ENCODE assay signal across 9 cellular contexts in genomic region chr15:70701891-70702568, GRCh38.
DNase-seq lines count a peak whose midpoint lies in the region; ATAC-seq, FAIRE-seq and TF ChIP-seq lines count a peak whose summit lies in the region.
"Had no signal": no experiment of that assay in that cellular context is flagged by ENCODE, and none has a peak within 500 bp of the region (broad histone marks: within the 10 kb centered on the region; RNA-seq: fewer than 3 reads in every experiment).

No MANE protein-coding gene starts in this region.

- ATAC-seq in GM21825 (IDR thresholded peaks at IDR 0.05; ENCODE audit: unreplicated experiment) = no peak
- ATAC-seq in HG02642 (IDR thresholded peaks at IDR 0.05; ENCODE audit: poor library complexity, unreplicated experiment) = no peak
- no peak for ATAC-seq in HG02973 (IDR thresholded peaks at IDR 0.05; ENCODE audit: unreplicated experiment)

- peaks cover 8% of the 10 kb centered on the region for H3K79me2 ChIP-seq in keratinocyte (ENCODE audit: control insufficient read depth, insufficient read depth, low read length)

- TF ChIP-seq EP300 in stomach (IDR thresholded peaks at IDR 0.05) = no peak

- intact Hi-C loops in stomach (cut with DNase I; ENCODE audit: low total_unique reads) = no loop called here

- no peaks in the 10 kb centered on the region for H4K20me1 ChIP-seq in keratinocyte (ENCODE audit: control insufficient read depth, extremely low read depth, insufficient read depth, low read length)

- H3K4me3 ChIP-seq in brain microvascular endothelial cell (ENCODE audit: low read depth, low read length) (peak overlapping the region; percentile 44), keratinocyte (ENCODE audit: control insufficient read depth in 2 of 3, extremely low read depth in 1 of 3, insufficient read depth in 2 of 3, low read depth in 1 of 3, low read length in 3 of 3) (peak overlapping the region in 1 of 3 experiments; percentile 29), stomach (peak overlapping the region; percentile 24 to 31 (median 29))

- H3K4me1 ChIP-seq in keratinocyte (ENCODE audit: control insufficient read depth, extremely low read depth, insufficient read depth, low read length) (peaks cover 30% of the 10 kb centered on the region), stomach (peaks cover 34 to 78% (median 53%) of the 10 kb centered on the region in 4 donors)

- H3K36me3 ChIP-seq in brain microvascular endothelial cell (replicated peaks) = peaks cover 6% of the 10 kb centered on the region
- peaks cover 1 to 4% of the 10 kb centered on the region in 2 experiments for H3K36me3 ChIP-seq in keratinocyte (ENCODE audit: control insufficient read depth in 2 of 2, extremely low read depth in 1 of 2, insufficient read depth in 2 of 2, low read length in 2 of 2)
- H3K36me3 ChIP-seq in stomach = peaks cover 0 to 3% (median 0%) of the 10 kb centered on the region in 4 donors

- dilution Hi-C loops in keratinocyte (cut with MboI; ENCODE audit: extremely low pct_ligation_motif_present, low sequenced_read_pairs) = no loop called here

- no peaks in the 10 kb centered on the region for H3K9me1 ChIP-seq in keratinocyte (ENCODE audit: control insufficient read depth, extremely low read depth, insufficient read depth, low read length)

- H3K9ac ChIP-seq in keratinocyte (ENCODE audit: control insufficient read depth, extremely low read depth, insufficient read depth, low read length) = peak overlapping the region; percentile 20

- H3K27me3 ChIP-seq in brain microvascular endothelial cell (replicated peaks) = no peaks in the 10 kb centered on the region
- H3K27me3 ChIP-seq in keratinocyte (ENCODE audit: control insufficient read depth, extremely low read depth, insufficient read depth, low read length) = no peaks in the 10 kb centered on the region
- H3K27me3 ChIP-seq in stomach = no peaks in the 10 kb centered on the region

- H3K4me2 ChIP-seq in keratinocyte (ENCODE audit: control insufficient read depth, extremely low read depth, insufficient read depth, low read depth, low read length) = peak overlapping the region; percentile 47

- in situ Hi-C loops in brain microvascular endothelial cell (cut with HindIII; ENCODE audit: low pct_ligation_motif_present, low sequenced_read_pairs) = no loop called here

- H3K27ac ChIP-seq in brain microvascular endothelial cell (peak overlapping the region; percentile 82), keratinocyte (ENCODE audit: control insufficient read depth, insufficient read depth, low read length) (peak overlapping the region; percentile 16), stomach (peak overlapping the region; percentile 28 to 79 (median 74))

- FAIRE-seq in keratinocyte (lab: Jason Lieb, UNC) = peak; percentile 83
- FAIRE-seq: GM18507 had no signal

- DNase-seq in HS-27A (ENCODE audit: low read depth) (peak; percentile 61), brain microvascular endothelial cell (peak; percentile 52), keratinocyte (ENCODE audit: low read depth, low spot score) (no peak), stomach (no peak), SK-N-DZ (ENCODE audit: low spot score) (no peak)

- WGBS in stomach, 5 donors = 16 to 30% (median 19%) methylated on average over 9 of the region's 9 CpGs

- no peak for TF ChIP-seq POLR2A in stomach (IDR thresholded peaks at IDR 0.05)

- H2AFZ ChIP-seq in keratinocyte (ENCODE audit: control insufficient read depth, low read length) = no peak overlapping the region

- no peaks in the 10 kb centered on the region for H3K9me3 ChIP-seq in keratinocyte (ENCODE audit: control insufficient read depth, low read depth, low read length)
- H3K9me3 ChIP-seq in stomach = no peaks in the 10 kb centered on the region

- TF ChIP-seq CTCF in brain microvascular endothelial cell (IDR thresholded peaks at IDR 0.05; ENCODE audit: low read depth, low read length, missing control alignments) (no peak), keratinocyte (optimal IDR thresholded peaks at IDR 0.05 in 1 of 3, IDR thresholded peaks at IDR 0.05 in 1 of 3, conservative IDR thresholded peaks at IDR 0.05 in 1 of 3; ENCODE audit: extremely low read depth in 1 of 3, insufficient read depth in 2 of 3, low read length in 3 of 3) (no peak), stomach (IDR thresholded peaks at IDR 0.05) (no peak)

Comparison
In these comparisons a context has a peak if more than half of its experiments do, and no peak if none do; other contexts are left out.
1. DNase-seq: peak in HS-27A (single experiment) and brain microvascular endothelial cell (single experiment); none in keratinocyte (single experiment), stomach (single experiment) and SK-N-DZ (single experiment).
2. H3K27ac ChIP-seq: peak in every context shown above with its lines; median percentile 82 in brain microvascular endothelial cell; 74 in stomach; 16 in keratinocyte.